Comparison of ENCODE assay signal across 8 cellular contexts in the genomic region with DNA sequence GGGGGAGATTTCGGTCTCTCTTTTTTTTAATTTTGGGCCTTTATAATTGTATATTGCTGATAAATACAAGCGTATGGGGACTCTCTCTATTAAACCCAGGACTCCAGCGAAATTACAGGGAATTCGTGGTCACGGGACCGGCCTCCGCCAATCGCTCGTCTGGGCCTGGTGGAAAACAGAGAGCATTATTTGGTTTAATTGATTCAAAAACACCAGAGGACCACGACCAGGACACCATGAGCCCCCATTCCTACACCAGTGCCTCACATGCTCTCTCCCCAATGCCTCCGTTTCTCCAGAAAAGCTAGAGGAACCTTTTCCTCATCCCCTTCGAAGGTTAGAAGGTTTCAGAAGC. TPM values are rescaled to one million over a fixed set of nuclear protein-coding genes. Genes with fewer than 3 reads are reported as not detected.
DNase-seq lines count a peak whose midpoint lies in the region; ATAC-seq, FAIRE-seq and TF ChIP-seq lines count a peak whose summit lies in the region.
"Had no signal": no experiment of that assay in that cellular context is flagged by ENCODE, and none has a peak within 500 bp of the region (broad histone marks: within the 10 kb centered on the region; RNA-seq: fewer than 3 reads in every experiment).

HOXB2 (minus strand) TSS at position 88 of the 355 bp plus-strand sequence. CDS start 198 bp downstream, outside the sequence.

- ATAC-seq in activated CD4-positive, CD25-positive, alpha-beta regulatory T cell treated with anti-CD3 and anti-CD28 coated beads, Interleukin-2, amount 50 U/mL, for 24 hours: no peak

- peak within 1 kb of the TSS; percentile 95 for H3K27ac Mint-ChIP-seq in T-helper 2 cell treated with Interferon-gamma antibody and Interleukin-4, amounts not matched to agents 5 μg/mL and 100 μg/mL, for 36 hours
- peak within 1 kb of the TSS; percentile 97 for H3K27ac Mint-ChIP-seq in progenitor cell of endocrine pancreas

- peak within 1 kb of the TSS; percentile 98 for H3K4me3 Mint-ChIP-seq in T-helper 2 cell treated with Interferon-gamma antibody and Interleukin-4, amounts not matched to agents 5 μg/mL and 100 μg/mL, for 36 hours
- peak within 1 kb of the TSS; percentile 81 for H3K4me3 Mint-ChIP-seq in progenitor cell of endocrine pancreas (ENCODE audit: low read depth)

- in situ Hi-C loops in KBM-7 (cut with MboI; ENCODE audit: low pct_unique_long_range_greater_than_20kb, low sequenced_read_pairs): no loop called here

- H3K9me3 Mint-ChIP-seq in T-helper 2 cell treated with Interferon-gamma antibody and Interleukin-4, amounts not matched to agents 5 μg/mL and 100 μg/mL, for 36 hours: no peaks in the 10 kb centered on the region
- H3K9me3 Mint-ChIP-seq in progenitor cell of endocrine pancreas (ENCODE audit: low read depth): no peaks in the 10 kb centered on the region

- peaks cover 55% of the 10 kb centered on the region for H3K4me1 Mint-ChIP-seq in T-helper 2 cell treated with Interferon-gamma antibody and Interleukin-4, amounts not matched to agents 5 μg/mL and 100 μg/mL, for 36 hours (ENCODE audit: low read depth)
- peaks cover 38% of the 10 kb centered on the region for H3K4me1 Mint-ChIP-seq in progenitor cell of endocrine pancreas (ENCODE audit: low read depth)

- DNase-seq in HTR-8/SVneo (ENCODE audit: insufficient read length, low spot score) (peak; percentile 65), fibroblast of villous mesenchyme (ENCODE audit: low read depth) (no peak), progenitor cell of endocrine pancreas (ENCODE audit: low spot score, unreplicated experiment) (no peak), KBM-7 (no peak)
- no peak for DNase-seq in T-helper 2 cell treated with Interferon-gamma antibody and Interleukin-4, amounts not matched to agents 5 μg/mL and 100 μg/mL, for 36 hours (ENCODE audit: low spot score)
- DNase-seq in stimulated activated CD4-positive, alpha-beta T cell treated with anti-CD3 and anti-CD28 coated beads, Interleukin-4, amount 100 ng/mL, for 1 hour: no peak

- TF ChIP-seq CTCF in fibroblast of villous mesenchyme (IDR thresholded peaks at IDR 0.05; ENCODE audit: insufficient read depth, low read depth, low read length): no peak
- TF ChIP-seq CTCF in progenitor cell of endocrine pancreas (IDR thresholded peaks at IDR 0.05; ENCODE audit: unreplicated experiment): no peak

- H3K4me3 ChIP-seq in fibroblast of villous mesenchyme (ENCODE audit: low read depth, low read length): peak within 1 kb of the TSS; percentile 72

- peaks cover 8% of the 10 kb centered on the region for H3K27me3 Mint-ChIP-seq in T-helper 2 cell treated with Interferon-gamma antibody and Interleukin-4, amounts not matched to agents 5 μg/mL and 100 μg/mL, for 36 hours (ENCODE audit: low read depth)
- H3K27me3 Mint-ChIP-seq in progenitor cell of endocrine pancreas: peaks cover 86% of the 10 kb centered on the region

- peaks cover 29% of the 10 kb centered on the region for H3K36me3 Mint-ChIP-seq in T-helper 2 cell treated with Interferon-gamma antibody and Interleukin-4, amounts not matched to agents 5 μg/mL and 100 μg/mL, for 36 hours (ENCODE audit: low read depth)
- H3K36me3 Mint-ChIP-seq in progenitor cell of endocrine pancreas (ENCODE audit: insufficient read depth): peaks cover 8% of the 10 kb centered on the region

- no peak for FAIRE-seq in HTR-8/SVneo (lab: Jason Lieb, UNC)
- FAIRE-seq: TTC549 had no signal

RNA-seq across cellular contexts. Expression of gene HOXB2, which starts in this region (rescaled TPM):
- total RNA-seq in fibroblast of villous mesenchyme (4.3 and 4.5 TPM in 2 replicates), progenitor cell of endocrine pancreas (15.2 and 19.8 TPM in 2 replicates)
